ENCODE assay signal across 19 cellular contexts in genomic region chr2:41326801-41327200, GRCh38.
A peak's percentile ranks its signal among the peaks of the same experiment; 100 is the strongest.
DNase-seq lines count a peak whose midpoint lies in the region; ATAC-seq and TF ChIP-seq lines count a peak whose summit lies in the region.
"Had no signal": no experiment of that assay in that cellular context is flagged by ENCODE, and none has a peak within 500 bp of the region (broad histone marks: within the 10 kb centered on the region; RNA-seq: fewer than 3 reads in every experiment).

No MANE protein-coding gene starts in this region.

- H2BK15ac ChIP-seq in mesendoderm (replicated peaks; ENCODE audit: low read depth) = no peak overlapping the region

- H3K18ac ChIP-seq in mesendoderm (ENCODE audit: low read length) = no peak overlapping the region

- no peak overlapping the region for H3K23ac ChIP-seq in mesendoderm (ENCODE audit: low read length)

- no peak overlapping the region for H4K5ac ChIP-seq in mesendoderm (ENCODE audit: low read length)

- no CpG with 5 or more reads among the region's 2 CpGs for WGBS in mesendoderm (ENCODE audit: extremely low coverage, insufficient coverage, low lambda C conversion rate)

- H2AK5ac ChIP-seq in mesendoderm (ENCODE audit: low read length) = no peak overlapping the region

- H4K8ac ChIP-seq in mesendoderm (ENCODE audit: low read depth, low read length) = no peak overlapping the region

- H3K9ac ChIP-seq in mesendoderm (ENCODE audit: low read length) = no peak overlapping the region
- H3K9ac ChIP-seq: BLaER1 treated with 17β-estradiol and CSF1 and Interleukin-3, amounts not matched to agents 10 nM and 100 nM; KMS-11 had no signal

- no peaks in the 10 kb centered on the region for H3K4me1 ChIP-seq in mesendoderm (ENCODE audit: control insufficient read depth, low read depth, low read length)
- H3K4me1 ChIP-seq: BLaER1 treated with 17β-estradiol and CSF1 and Interleukin-3, amounts not matched to agents 10 nM and 100 nM; SJCRH30 had no signal

- ATAC-seq in omental fat pad (ENCODE audit: low FRiP score) (no peak), GM18873 (IDR thresholded peaks at IDR 0.05; ENCODE audit: low FRiP score, unreplicated experiment) (no peak)
- ATAC-seq: HepG2 had no signal

- H3K4me2 ChIP-seq in mesendoderm (ENCODE audit: low read length) = no peak overlapping the region
- H3K4me2 ChIP-seq: BLaER1 treated with 17β-estradiol and CSF1 and Interleukin-3, amounts not matched to agents 10 nM and 100 nM; KMS-11 had no signal

- H3K27ac Mint-ChIP-seq in brain = peak overlapping the region in 3 of 5 experiments; percentile 21 to 75 (median 54)

- no peak overlapping the region for H3K27ac ChIP-seq in mesendoderm (ENCODE audit: low read depth, low read length)
- H3K27ac ChIP-seq: BLaER1 treated with 17β-estradiol and CSF1 and Interleukin-3, amounts not matched to agents 10 nM and 100 nM; KMS-11; SJCRH30 had no signal

- H3K4me3 ChIP-seq in mesendoderm (ENCODE audit: low read length) = no peak overlapping the region
- H3K4me3 ChIP-seq: BLaER1 treated with 17β-estradiol and CSF1 and Interleukin-3, amounts not matched to agents 10 nM and 100 nM; SJCRH30 had no signal

- peaks cover 2 to 5% (median 5%) of the 10 kb centered on the region in 5 experiments for H3K9me3 Mint-ChIP-seq in brain

- DNase-seq in NCI-H82 (lab: John Stamatoyannopoulos, UW) = peak; percentile 53
- no peak for DNase-seq in NCI-H82 treated with DMSO at 0.1 percent for 48 hours (lab: John Stamatoyannopoulos, UW; ENCODE audit: unreplicated experiment)
- peak; percentile 29 for DNase-seq in mesendoderm
- DNase-seq in omental fat pad (ENCODE audit: low spot score) = no peak
- no peak for DNase-seq in posterior cingulate gyrus
- no peak for DNase-seq in activated CD4-positive, alpha-beta T cell treated with anti-CD3 and anti-CD28 coated beads for 48 hours
- DNase-seq: 8988T, DMS53, NCI-H1105, NCI-H1694 treated with DMSO at 0.1 percent for 48 hours, NCI-H510A, OCI-M1, RPMI8226 had no signal

- no peaks in the 10 kb centered on the region for H3K27me3 ChIP-seq in mesendoderm (ENCODE audit: insufficient read depth, low read length, poor library complexity)
- H3K27me3 ChIP-seq: BLaER1 treated with 17β-estradiol and CSF1 and Interleukin-3, amounts not matched to agents 10 nM and 100 nM had no signal

- no peak overlapping the region for H2BK5ac ChIP-seq in mesendoderm (ENCODE audit: low read length)

- H3K27me3 Mint-ChIP-seq in brain = no peaks in the 10 kb centered on the region

- H2BK120ac ChIP-seq in mesendoderm (ENCODE audit: low read depth, low read length) = no peak overlapping the region

- peaks cover 10% of the 10 kb centered on the region for H3K4me1 Mint-ChIP-seq in brain

- no peaks in the 10 kb centered on the region for H3K36me3 ChIP-seq in mesendoderm (ENCODE audit: control insufficient read depth, insufficient read depth, low read length)
- H3K36me3 ChIP-seq: BLaER1 treated with 17β-estradiol and CSF1 and Interleukin-3, amounts not matched to agents 10 nM and 100 nM; SJCRH30 had no signal

- no peak overlapping the region for H3K56ac ChIP-seq in mesendoderm (ENCODE audit: low read length)

- TF ChIP-seq CTCF in brain (conservative IDR thresholded peaks at IDR 0.05) (no peak), omental fat pad (IDR thresholded peaks at IDR 0.05) (no peak)

- H3K79me1 ChIP-seq in mesendoderm (ENCODE audit: low read length) = no peaks in the 10 kb centered on the region

- no peak overlapping the region for H3K4ac ChIP-seq in mesendoderm (ENCODE audit: low read depth, low read length)

- no peak overlapping the region for H3K4me3 Mint-ChIP-seq in brain

- H3K79me2 ChIP-seq in mesendoderm (ENCODE audit: control insufficient read depth, insufficient read depth, low read length) = no peaks in the 10 kb centered on the region

- no peaks in the 10 kb centered on the region for H3K36me3 Mint-ChIP-seq in brain

- intact Hi-C loops in posterior cingulate gyrus (cut with DNase I) = no loop called here

Comparison
In these comparisons a context has a peak if more than half of its experiments do, and no peak if none do; other contexts are left out.
1. DNase-seq: peak in NCI-H82 (single experiment) and mesendoderm (single experiment); none in NCI-H82 treated with DMSO at 0.1 percent for 48 hours (single experiment), omental fat pad (single experiment), posterior cingulate gyrus (0 of 10) and activated CD4-positive, alpha-beta T cell treated with anti-CD3 and anti-CD28 coated beads for 48 hours (single experiment).